8 cellular contexts compared by ENCODE assay signal in the genomic region with DNA sequence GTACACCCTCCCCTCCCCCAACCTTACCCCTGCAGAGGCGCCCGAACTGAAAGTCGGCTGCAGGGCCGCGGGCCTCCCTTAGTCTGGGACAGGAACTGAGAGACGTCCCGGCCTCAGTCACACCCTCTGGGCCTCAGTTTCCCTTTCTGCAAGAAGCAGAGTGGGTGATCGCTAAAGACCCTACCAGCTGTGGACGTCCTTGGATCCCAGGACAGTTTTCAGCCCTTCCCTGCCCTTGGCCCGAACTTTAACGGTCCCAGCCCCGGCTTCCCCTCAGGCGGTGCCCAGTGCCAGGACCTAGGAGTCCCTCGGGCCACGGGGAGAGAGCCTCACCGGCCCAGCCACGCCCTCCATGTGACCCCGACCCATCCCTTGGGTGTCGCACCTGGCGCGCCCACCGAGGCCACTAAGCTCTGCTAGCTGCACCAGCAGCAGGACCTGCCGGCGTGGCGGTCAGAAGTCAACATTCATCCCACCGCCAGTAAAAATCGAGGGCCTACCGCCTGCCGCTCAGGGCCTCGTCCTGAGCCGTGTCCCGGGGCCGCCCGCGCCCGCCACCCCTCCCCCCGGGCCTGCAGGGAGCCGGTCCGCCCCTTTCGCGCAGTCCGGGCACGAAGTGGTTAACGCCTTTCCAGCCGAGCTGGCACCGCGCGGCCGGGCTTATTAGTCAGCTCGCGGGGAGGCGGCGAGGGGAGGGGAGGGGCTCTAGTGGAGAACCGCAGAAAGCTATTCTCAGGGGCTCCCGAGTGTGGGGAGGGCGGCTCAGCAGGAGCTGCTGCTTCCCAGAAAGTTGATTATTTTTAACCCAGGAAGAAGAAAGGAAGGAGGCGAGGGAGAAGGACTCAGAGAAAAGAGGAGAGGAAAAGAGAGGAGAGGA.
DNase-seq lines count a peak whose midpoint lies in the region; ATAC-seq and TF ChIP-seq lines count a peak whose summit lies in the region.

No MANE protein-coding gene starts in this region.

- peaks cover 2% of the 10 kb centered on the region for H3K27me3 Mint-ChIP-seq in endodermal cell (ENCODE audit: insufficient read depth)

- peaks cover 42% of the 10 kb centered on the region for H3K4me1 Mint-ChIP-seq in endodermal cell

- 2% methylated on average over 26 to 57 of the region's 57 CpGs for WGBS in endodermal cell (ENCODE audit: insufficient coverage in 1 of 2, insufficient read length in 1 of 2), 2 experiments

- H3K27ac ChIP-seq in AG04450 (ENCODE audit: low read depth, low read length) (peak overlapping the region; percentile 91), endodermal cell (ENCODE audit: low read depth, low read length) (peak overlapping the region; percentile 100)

- H3K27me3 ChIP-seq in AG04450 (ENCODE audit: control insufficient read depth, insufficient read depth, low read length) (no peaks in the 10 kb centered on the region), endodermal cell (ENCODE audit: control insufficient read depth, insufficient read depth, low read length, poor library complexity, severe bottlenecking) (no peaks in the 10 kb centered on the region)

- H3K4me3 ChIP-seq in AG04450 (ENCODE audit: low read depth, low read length), result peak overlapping the region; percentile 76
- peak overlapping the region; percentile 78 for H3K4me3 ChIP-seq in endodermal cell (ENCODE audit: low read length)

- POLR2A ChIA-PET in AG04450 (lab: Yijun Ruan, JAX) (interaction anchor here (0.6 to 3.9 kb wide), 35 partner anchors 9 to 356 kb away, joined by 3 to 36 read pairs (median 5); a partner anchor contains a TSS), HEK293T (lab: Yijun Ruan, JAX) (interaction anchor here (0.6 to 3.1 kb wide), 19 partner anchors 10 to 323 kb away, joined by 3 to 35 read pairs (median 3); a partner anchor contains a TSS)

- peak overlapping the region; percentile 66 for H3K4me3 Mint-ChIP-seq in endodermal cell

- H3K9me3 Mint-ChIP-seq in endodermal cell, result no peaks in the 10 kb centered on the region

- peak overlapping the region; percentile 94 for H3K27ac Mint-ChIP-seq in endodermal cell

- H3K9ac ChIP-seq in endodermal cell (ENCODE audit: extremely low read depth, low read length, poor library complexity, severe bottlenecking), result peak overlapping the region; percentile 64

- H3K36me3 Mint-ChIP-seq in endodermal cell (ENCODE audit: low read depth), result no peaks in the 10 kb centered on the region

- TF ChIP-seq CTCF in AG04450 (IDR thresholded peaks at IDR 0.05; ENCODE audit: low read depth, low read length), result no peak
- TF ChIP-seq CTCF in endodermal cell (conservative IDR thresholded peaks at IDR 0.05), result no peak

- DNase-seq in AG04450 (ENCODE audit: low read depth, low spot score) (peak; percentile 83), HEK293T (ENCODE audit: extremely low spot score) (peak; percentile 70), NOMO-1 treated with DMSO at 0.1 percent for 48 hours (lab: John Stamatoyannopoulos, UW; ENCODE audit: unreplicated experiment) (peak; percentile 65), activated T-cell treated with anti-CD3 and anti-CD28 coated beads for 1 hour (ENCODE audit: low read depth) (peak; percentile 84), endodermal cell (peak; percentile 98), mesenteric fat pad (ENCODE audit: low spot score) (peak; percentile 98)
- peak; percentile 62 to 86 (median 75) for DNase-seq in stimulated activated CD4-positive, alpha-beta T cell treated with anti-CD3 and anti-CD28 coated beads, TNF-alpha, amount 100 ng/mL, for 48 hours (ENCODE audit: low read depth in 3 of 3)

- H3K36me3 ChIP-seq in endodermal cell (ENCODE audit: control insufficient read depth, insufficient read depth, low read length), result no peaks in the 10 kb centered on the region

- no peak for ATAC-seq in HG02870 (IDR thresholded peaks at IDR 0.05; ENCODE audit: unreplicated experiment)

- H3K4me1 ChIP-seq in endodermal cell (ENCODE audit: control insufficient read depth, insufficient read depth, low read length), result peaks cover 13% of the 10 kb centered on the region

- CTCF ChIA-PET in AG04450 (lab: Charles Lee), result interaction anchor here (0.6 to 1.6 kb wide), 7 partner anchors 54 to 366 kb away, joined by 3 to 8 read pairs (median 4); no protein-coding TSS in a partner anchor
- CTCF ChIA-PET in HEK293T (lab: Yijun Ruan, JAX), result no interaction called here

- H3K9me3 ChIP-seq in AG04450 (ENCODE audit: control insufficient read depth, insufficient read depth, low read length), result no peaks in the 10 kb centered on the region
- no peaks in the 10 kb centered on the region for H3K9me3 ChIP-seq in endodermal cell (ENCODE audit: control insufficient read depth, low read length)

TF ChIP-seq in HEK293T, 16 proteins besides CTCF, POLR2A, EP300 and RAD21:
- peak; percentile 85 for TF ChIP-seq L3MBTL2 (conservative IDR thresholded peaks at IDR 0.05)
- TF ChIP-seq ZNF384 (IDR thresholded peaks at IDR 0.05), result no peak
- peak; percentile 87 for TF ChIP-seq CTBP1 (IDR thresholded peaks at IDR 0.05; ENCODE audit: borderline replicate concordance)
- TF ChIP-seq FOXK2 (IDR thresholded peaks at IDR 0.05), result no peak
TF ChIP-seq in HEK293T: peak in this region for 2.
